10 cellular contexts compared by ENCODE assay signal in genomic region chr2:182030875-182031274, GRCh38. TPM values are rescaled to one million over a fixed set of nuclear protein-coding genes. Genes with fewer than 3 reads are reported as not detected.
A peak's percentile ranks its signal among the peaks of the same experiment; 100 is the strongest.
DNase-seq lines count a peak whose midpoint lies in the region; TF ChIP-seq lines count a peak whose summit lies in the region.
"Not testable (repeated sequence)": the region's sequence is repeated elsewhere in the genome, so short reads cannot be mapped to it uniquely, and the experiment has no call there.
"Had no signal": no experiment of that assay in that cellular context is flagged by ENCODE, and none has a peak within 500 bp of the region (broad histone marks: within the 10 kb centered on the region; RNA-seq: fewer than 3 reads in every experiment).

No MANE protein-coding gene starts in this region.

- H3K9ac ChIP-seq in ES-I3 (ENCODE audit: low read depth, low read length) (peak overlapping the region; percentile 66), iPS-18a (ENCODE audit: low read length) (peak overlapping the region; percentile 52)
- not testable (repeated sequence) for H3K9ac ChIP-seq in mucosa of rectum (ENCODE audit: low read depth in 1 of 2, low read length in 2 of 2); smooth muscle cell (ENCODE audit: low read depth)

- H3F3A ChIP-seq in smooth muscle cell (ENCODE audit: low read depth) = not testable (repeated sequence)

- CTCF ChIA-PET in RWPE1 (lab: Yijun Ruan, JAX) = not testable (repeated sequence)

- peak; percentile 22 for DNase-seq in LoVo (ENCODE audit: low spot score)
- DNase-seq in RWPE1 (ENCODE audit: low spot score); chondrocyte (ENCODE audit: low spot score); epithelial cell of prostate (ENCODE audit: low read depth, low spot score); smooth muscle cell (lab: John Stamatoyannopoulos, UW; ENCODE audit: unreplicated experiment): not testable (repeated sequence)

- POLR2A ChIA-PET in RWPE1 (lab: Yijun Ruan, JAX; ENCODE audit: low non-redundant PET) = not testable (repeated sequence)

- H3K36me3 Mint-ChIP-seq in chondrocyte (ENCODE audit: low read depth) = not testable (repeated sequence)

- H3K4me2 ChIP-seq in smooth muscle cell = peak overlapping the region; percentile 80

- H3K27me3 ChIP-seq in iPS-18a (ENCODE audit: control insufficient read depth, insufficient read depth, low read length) = peaks cover 23% of the 10 kb centered on the region
- not testable (repeated sequence) for H3K27me3 ChIP-seq in mucosa of rectum (ENCODE audit: control insufficient read depth in 2 of 2, insufficient read depth in 2 of 2, low read length in 2 of 2); smooth muscle cell (ENCODE audit: low read depth)

- H3K27ac Mint-ChIP-seq in chondrocyte (ENCODE audit: unreplicated experiment) = not testable (repeated sequence)

- H3K79me2 ChIP-seq in smooth muscle cell (ENCODE audit: low read depth) = not testable (repeated sequence)

- not testable (repeated sequence) for TF ChIP-seq CTCF in RWPE1 (conservative IDR thresholded peaks at IDR 0.05; ENCODE audit: low read depth); chondrocyte (IDR thresholded peaks at IDR 0.05); smooth muscle cell (IDR thresholded peaks at IDR 0.05; ENCODE audit: borderline replicate concordance, insufficient read depth, poor library complexity, severe bottlenecking)

- H3K36me3 ChIP-seq in ES-I3 (ENCODE audit: insufficient read depth, low read length); iPS-18a (ENCODE audit: control insufficient read depth, low read depth, low read length); mucosa of rectum (ENCODE audit: control insufficient read depth in 2 of 2, insufficient read depth in 2 of 2, low read length in 2 of 2); smooth muscle cell (ENCODE audit: low read depth): not testable (repeated sequence)

- H2AFZ ChIP-seq in smooth muscle cell (ENCODE audit: low read depth) = peak overlapping the region; percentile 82

- peak overlapping the region; percentile 66 for H3K4me3 Mint-ChIP-seq in chondrocyte (ENCODE audit: unreplicated experiment)

- H4K20me1 ChIP-seq in smooth muscle cell (ENCODE audit: low read depth) = not testable (repeated sequence)

- not testable (repeated sequence) for H3K4me1 ChIP-seq in ES-I3 (ENCODE audit: insufficient read depth, low read length); iPS-18a (ENCODE audit: control insufficient read depth, low read depth, low read length); mucosa of rectum (ENCODE audit: control insufficient read depth in 2 of 2, insufficient read depth in 2 of 2, low read length in 2 of 2); smooth muscle cell (ENCODE audit: low read depth)

- H3K4me3 ChIP-seq in iPS-18a (ENCODE audit: low read length) (peak overlapping the region; percentile 79), mucosa of rectum (ENCODE audit: low read length in 2 of 2) (peak overlapping the region; percentile 52 to 54), smooth muscle cell (peak overlapping the region; percentile 49)

- H3K9me3 Mint-ChIP-seq in chondrocyte (ENCODE audit: low read depth) = not testable (repeated sequence)

- peak overlapping the region; percentile 61 for H3K27ac ChIP-seq in RWPE1
- peak overlapping the region; percentile 46 for H3K27ac ChIP-seq in epithelial cell of prostate
- H3K27ac ChIP-seq in iPS-18a (ENCODE audit: low read length); mucosa of rectum (ENCODE audit: low read depth in 2 of 2, low read length in 2 of 2); smooth muscle cell (ENCODE audit: low read depth): not testable (repeated sequence)

- H3K9me3 ChIP-seq in ES-I3 (ENCODE audit: control insufficient read depth, insufficient read depth, low read length); iPS-18a (ENCODE audit: control insufficient read depth, low read depth, low read length); mucosa of rectum (ENCODE audit: control insufficient read depth in 2 of 2, low read length in 2 of 2); smooth muscle cell (replicated peaks; ENCODE audit: low read depth): not testable (repeated sequence)

- WGBS in smooth muscle cell (ENCODE audit: low lambda C conversion rate) = 25% methylated on average over 21 of the region's 21 CpGs

- not testable (repeated sequence) for H3K4me1 Mint-ChIP-seq in chondrocyte (ENCODE audit: low read depth)

- H3K27me3 Mint-ChIP-seq in chondrocyte (ENCODE audit: low read depth) = not testable (repeated sequence)

RNA-seq across cellular contexts. Expression of gene PPP1R1C, which starts 45.2 kb away (rescaled TPM):
- total RNA-seq in chondrocyte = 0.52 to 2.9 TPM (median 1.2 TPM) in 3 replicates
- 3.3 and 6.6 TPM in 2 replicates for total RNA-seq in smooth muscle cell
- 2.3 and 4.9 TPM in 2 replicates for polyA plus RNA-seq in smooth muscle cell
- total RNA-seq: G401 had no signal
- polyA plus RNA-seq: GM12878 had no signal
